ENCODE assay signal across 9 cellular contexts in genomic region chr12:68792952-68793351, GRCh38. TPM values are rescaled to one million over a fixed set of nuclear protein-coding genes. Genes with fewer than 3 reads are reported as not detected.
DNase-seq lines count a peak whose midpoint lies in the region; ATAC-seq and TF ChIP-seq lines count a peak whose summit lies in the region.
"Had no signal": no experiment of that assay in that cellular context is flagged by ENCODE, and none has a peak within 500 bp of the region (broad histone marks: within the 10 kb centered on the region; RNA-seq: fewer than 3 reads in every experiment).

No MANE protein-coding gene starts in this region.

- no peaks in the 10 kb centered on the region for H3K36me3 ChIP-seq in PC-3 (ENCODE audit: low read depth, low read length)
- H3K36me3 ChIP-seq in aorta (ENCODE audit: control insufficient read depth in 1 of 2, insufficient read depth in 2 of 2, low read length in 1 of 2): no peaks in the 10 kb centered on the region

- no peaks in the 10 kb centered on the region for H3K9me2 ChIP-seq in PC-3 (replicated peaks; ENCODE audit: low read length)

- 72 to 84% methylated on average over 2 of the region's 2 CpGs for WGBS in aorta, 2 donors

- H3K27ac Mint-ChIP-seq in progenitor cell of endocrine pancreas: no peak overlapping the region
- H3K27ac Mint-ChIP-seq: T-helper 1 cell treated with Interleukin-12 subunit alpha and Interleukin-12 subunit beta and Interleukin-4 antibody, amounts not matched to agents 30 μg/mL and 1 μg/mL, for 36 hours had no signal

- no peaks in the 10 kb centered on the region for H3K9me3 Mint-ChIP-seq in progenitor cell of endocrine pancreas (ENCODE audit: low read depth)
- H3K9me3 Mint-ChIP-seq: T-helper 1 cell treated with Interleukin-12 subunit alpha and Interleukin-12 subunit beta and Interleukin-4 antibody, amounts not matched to agents 30 μg/mL and 1 μg/mL, for 36 hours had no signal

- intact Hi-C loops in PC-3 (cut with micrococcal nuclease): no loop called here
- intact Hi-C loops in aorta (cut with DNase I): no loop called here

- H3K36me3 Mint-ChIP-seq in progenitor cell of endocrine pancreas (ENCODE audit: insufficient read depth): no peaks in the 10 kb centered on the region

- no peaks in the 10 kb centered on the region for H3K79me2 ChIP-seq in PC-3 (ENCODE audit: low read length)

- TF ChIP-seq CTCF in PC-3 (conservative IDR thresholded peaks at IDR 0.05; ENCODE audit: low read depth, low read length) (no peak), epithelial cell of esophagus (IDR thresholded peaks at IDR 0.05; ENCODE audit: insufficient read depth, low read depth, low read length, missing control alignments) (no peak), progenitor cell of endocrine pancreas (IDR thresholded peaks at IDR 0.05; ENCODE audit: unreplicated experiment) (no peak)

- POLR2A ChIA-PET in PC-3 (lab: Charles Lee; ENCODE audit: unreplicated experiment): no interaction called here

- no peak overlapping the region for H2AFZ ChIP-seq in PC-3 (ENCODE audit: low read length)

- H3K4me1 ChIP-seq in PC-3 (ENCODE audit: insufficient read depth, low read length) (peaks cover 10% of the 10 kb centered on the region; the same call in 1 of the 2 replicates), aorta (ENCODE audit: control insufficient read depth in 1 of 2, insufficient read depth in 2 of 2, low read length in 2 of 2) (no peaks in the 10 kb centered on the region)

- no peaks in the 10 kb centered on the region for H3K27me3 ChIP-seq in PC-3 (ENCODE audit: low read length)
- H3K27me3 ChIP-seq in aorta (ENCODE audit: control insufficient read depth in 1 of 2, insufficient read depth in 2 of 2, low read length in 1 of 2): peaks cover 0 to 2% of the 10 kb centered on the region in 2 donors

- H3K4me1 Mint-ChIP-seq in progenitor cell of endocrine pancreas (ENCODE audit: low read depth): peaks cover 8% of the 10 kb centered on the region

- no peaks in the 10 kb centered on the region for H3F3A ChIP-seq in PC-3 (ENCODE audit: low read length, unreplicated experiment)

- CTCF ChIA-PET in PC-3 (lab: Charles Lee): no interaction called here

- H4K20me1 ChIP-seq in PC-3 (ENCODE audit: low read length): no peaks in the 10 kb centered on the region

- no peaks in the 10 kb centered on the region for H3K27me3 Mint-ChIP-seq in progenitor cell of endocrine pancreas

- DNase-seq in ELR (ENCODE audit: low read depth) (peak; percentile 55), PC-3 (peak; percentile 50), epithelial cell of esophagus (ENCODE audit: low read depth) (peak; percentile 55), aorta (no peak), KG1 (lab: John Stamatoyannopoulos, UW) (no peak), progenitor cell of endocrine pancreas (ENCODE audit: low spot score, unreplicated experiment) (no peak)

- H3K27ac ChIP-seq in PC-3 (ENCODE audit: low read length): no peak overlapping the region
- H3K27ac ChIP-seq in aorta (ENCODE audit: low read depth in 1 of 2, low read length in 2 of 2): no peak overlapping the region

- no TSS peak for BruUV-seq in PC-3 (replicated peaks; lab: Mats Ljungman, UMichigan)

- peak; percentile 96 for ATAC-seq in GM19351 (IDR thresholded peaks at IDR 0.05; ENCODE audit: unreplicated experiment)
- ATAC-seq in HG03196 (IDR thresholded peaks at IDR 0.05; ENCODE audit: unreplicated experiment): peak; percentile 78
- peak; percentile 48 for ATAC-seq in PC-3
- ATAC-seq in aorta (ENCODE audit: low FRiP score): no peak

- H3K4me3 ChIP-seq in PC-3 (ENCODE audit: low read length) (no peak overlapping the region), epithelial cell of esophagus (ENCODE audit: low read length) (no peak overlapping the region), aorta (ENCODE audit: low read length in 2 of 2) (no peak overlapping the region)

- H3K9me3 ChIP-seq in PC-3 (ENCODE audit: low read length) (no peaks in the 10 kb centered on the region), aorta (ENCODE audit: control insufficient read depth, low read length) (no peaks in the 10 kb centered on the region)

- no peak overlapping the region for H3K9ac ChIP-seq in PC-3 (ENCODE audit: low read length)

- H3K4me3 Mint-ChIP-seq in progenitor cell of endocrine pancreas (ENCODE audit: low read depth): no peak overlapping the region
- H3K4me3 Mint-ChIP-seq: T-helper 1 cell treated with Interleukin-12 subunit alpha and Interleukin-12 subunit beta and Interleukin-4 antibody, amounts not matched to agents 30 μg/mL and 1 μg/mL, for 36 hours had no signal

- no peak overlapping the region for H3K4me2 ChIP-seq in PC-3 (ENCODE audit: low read length)

RNA-seq across cellular contexts. Expression of gene MDM2, which starts 15.0 kb away (rescaled TPM):
- total RNA-seq in PC-3 (2014; rRNA removed) (43.0 and 86.4 TPM in 2 replicates), aorta (100 to 1,000 TPM; 100 to 121 TPM), progenitor cell of endocrine pancreas (153 and 159 TPM in 2 replicates)
- polyA plus RNA-seq in aorta: 10 to 100 TPM; 21.4 to 41.5 TPM

RNA-seq across cellular contexts. Expression of gene SLC35E3, which starts 47.0 kb away (rescaled TPM):
- total RNA-seq in PC-3 (2014; rRNA removed) (2.2 and 2.6 TPM in 2 replicates), aorta (10 to 100 TPM in 1 of 2 donors, 1 to 10 TPM in 1; 8.0 to 14.3 TPM), progenitor cell of endocrine pancreas (12.8 and 17.1 TPM in 2 replicates)
- 1 to 10 TPM; 1.1 to 7.5 TPM for polyA plus RNA-seq in aorta

Comparison
In these comparisons a context has a peak if more than half of its experiments do, and no peak if none do; other contexts are left out.
1. DNase-seq: peak in ELR (single experiment), PC-3 (single experiment) and epithelial cell of esophagus (single experiment); none in aorta (0 of 2), KG1 (single experiment) and progenitor cell of endocrine pancreas (single experiment).